ENCODE assay signal across 31 cellular contexts in the genomic region with DNA sequence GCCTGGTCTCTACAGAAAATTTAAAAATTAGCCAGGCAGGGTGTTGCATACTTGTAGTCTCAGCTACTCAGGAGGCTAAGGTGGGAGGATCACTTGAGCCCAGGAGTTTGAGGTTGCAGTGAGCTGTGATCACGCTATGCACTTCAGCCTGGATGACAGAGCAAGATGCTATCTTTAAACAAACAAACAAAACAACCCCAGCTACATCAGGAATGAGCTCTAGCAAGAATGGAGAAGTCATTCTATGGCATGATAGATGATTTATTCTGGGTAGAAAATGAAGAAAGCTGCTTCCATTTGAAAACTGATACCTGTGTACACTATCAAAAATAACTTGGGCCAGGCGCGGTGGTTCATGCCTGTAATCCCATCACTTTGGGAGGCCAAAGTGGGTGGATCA. TPM values are rescaled to one million over a fixed set of nuclear protein-coding genes. Genes with fewer than 3 reads are reported as not detected.
"Had no signal": no experiment of that assay in that cellular context is flagged by ENCODE, and none has a peak within 500 bp of the region (broad histone marks: within the 10 kb centered on the region; RNA-seq: fewer than 3 reads in every experiment).

No MANE protein-coding gene starts in this region.

- H3K27me3 ChIP-seq: ascending aorta, breast epithelium, cardiac muscle cell, foreskin keratinocyte had no signal

- ATAC-seq: activated CD8-positive, alpha-beta memory T cell treated with anti-CD3 and anti-CD28 coated beads, Interleukin-2, amount 10 ng/mL, durations not matched to agents 7 days and 5 days; activated CD8-positive, alpha-beta T cell treated with anti-CD3 and anti-CD28 coated beads, Interleukin-2, amount 10 ng/mL, durations not matched to agents 7 days and 5 days; activated naive CD8-positive, alpha-beta T cell treated with anti-CD3 and anti-CD28 coated beads, Interleukin-2, amount 50 U/mL, for 24 hours; esophagus mucosa; foreskin keratinocyte; WTC11 had no signal

- H3K36me3 ChIP-seq: ascending aorta, breast epithelium, cardiac muscle cell had no signal

- H3K4me1 ChIP-seq: ascending aorta, breast epithelium had no signal

- H3K9me3 Mint-ChIP-seq: activated CD4-positive, alpha-beta memory T cell treated with anti-CD3 and anti-CD28 coated beads for 36 hours; activated naive CD4-positive, alpha-beta T cell treated with anti-CD3 and anti-CD28 coated beads for 36 hours; activated naive CD4-positive, alpha-beta T cell treated with anti-CD3 and anti-CD28 coated beads, Interleukin-2, amount 50 U/mL, for 24 hours; activated naive CD8-positive, alpha-beta T cell treated with anti-CD3 and anti-CD28 coated beads for 36 hours; activated naive CD8-positive, alpha-beta T cell treated with anti-CD3 and anti-CD28 coated beads, Interleukin-2, amount 50 U/mL, for 24 hours; activated T-helper 1 cell treated with anti-CD3 and anti-CD28 coated beads, Interleukin-12 subunit alpha, Interleukin-12 subunit beta, Interleukin-2, Interleukin-4 antibody, amounts not matched to agents 30 ng/mL and 10 ng/mL and 1 ng/mL, durations not matched to agents 14 hours and 24 hours and 36 hours; activated T-helper 2 cell treated with anti-CD3 and anti-CD28 coated beads, Interferon-gamma antibody, Interleukin-2, Interleukin-4, amounts not matched to agents 10 μg/mL and 5 μg/mL and 100 μg/mL, durations not matched to agents 14 hours and 24 hours and 36 hours; dendritic cell treated with granulocyte-macrophage colony-stimulating factor and Interleukin-4, amounts not matched to agents 40 ng/mL and 50 ng/mL, for 4 days; endodermal cell; WTC11 had no signal

- H3K27ac ChIP-seq: ascending aorta, breast epithelium, cardiac muscle cell, coronary artery, dorsolateral prefrontal cortex, foreskin keratinocyte had no signal

- DNase-seq: activated CD4-positive, alpha-beta memory T cell treated with anti-CD3 and anti-CD28 coated beads for 36 hours; activated CD4-positive, alpha-beta T cell treated with anti-CD3 and anti-CD28 coated beads for 1 hour; activated CD4-positive, alpha-beta T cell treated with anti-CD3 and anti-CD28 coated beads for 48 hours; activated CD8-positive, alpha-beta memory T cell treated with anti-CD3 and anti-CD28 coated beads, Interleukin-2, amount 10 ng/mL, durations not matched to agents 7 days and 5 days; activated CD8-positive, alpha-beta memory T cell treated with anti-CD3 and anti-CD28 coated beads, Interleukin-2, amount 50 U/mL, for 4 hours; activated CD8-positive, alpha-beta T cell treated with anti-CD3 and anti-CD28 coated beads, Interleukin-2, amount 10 ng/mL, durations not matched to agents 7 days and 5 days; activated effector memory CD4-positive, alpha-beta T cell treated with anti-CD3 and anti-CD28 coated beads, Interleukin-2, amount 50 U/mL, for 16 hours; activated naive CD4-positive, alpha-beta T cell treated with anti-CD3 and anti-CD28 coated beads for 36 hours; activated naive CD8-positive, alpha-beta T cell treated with anti-CD3 and anti-CD28 coated beads for 36 hours; activated naive CD8-positive, alpha-beta T cell treated with anti-CD3 and anti-CD28 coated beads, Interleukin-2, amount 50 U/mL, for 24 hours; activated T-cell treated with anti-CD3 and anti-CD28 coated beads, Interleukin-2, amount 50 U/mL, for 1 hour; activated T-cell treated with anti-CD3 and anti-CD28 coated beads, Interleukin-2, amount 50 U/mL, for 48 hours; central memory CD4-positive, alpha-beta T cell; dorsolateral prefrontal cortex; effector memory CD4-positive, alpha-beta T cell; endodermal cell; foreskin keratinocyte; head of caudate nucleus; hippocampal formation; T-helper 2 cell had no signal

- H3K4me1 Mint-ChIP-seq: activated CD8-positive, alpha-beta memory T cell treated with anti-CD3 and anti-CD28 coated beads, Interleukin-2, amount 10 ng/mL, durations not matched to agents 7 days and 5 days; activated naive CD4-positive, alpha-beta T cell treated with anti-CD3 and anti-CD28 coated beads, Interleukin-2, amount 50 U/mL, for 24 hours had no signal

- H3K36me3 Mint-ChIP-seq: activated CD4-positive, alpha-beta memory T cell treated with anti-CD3 and anti-CD28 coated beads for 36 hours; activated CD8-positive, alpha-beta memory T cell treated with anti-CD3 and anti-CD28 coated beads, Interleukin-2, amount 10 ng/mL, durations not matched to agents 7 days and 5 days; activated naive CD4-positive, alpha-beta T cell treated with anti-CD3 and anti-CD28 coated beads, Interleukin-2, amount 50 U/mL, for 24 hours; activated naive CD8-positive, alpha-beta T cell treated with anti-CD3 and anti-CD28 coated beads for 36 hours; brain; WTC11 had no signal

- H3K4me3 Mint-ChIP-seq: activated CD4-positive, alpha-beta memory T cell treated with anti-CD3 and anti-CD28 coated beads for 36 hours; activated CD8-positive, alpha-beta memory T cell treated with anti-CD3 and anti-CD28 coated beads, Interleukin-2, amount 10 ng/mL, durations not matched to agents 7 days and 5 days; activated CD8-positive, alpha-beta T cell treated with anti-CD3 and anti-CD28 coated beads, Interleukin-2, amount 10 ng/mL, durations not matched to agents 7 days and 5 days; activated naive CD4-positive, alpha-beta T cell treated with anti-CD3 and anti-CD28 coated beads for 36 hours; activated naive CD4-positive, alpha-beta T cell treated with anti-CD3 and anti-CD28 coated beads, Interleukin-2, amount 50 U/mL, for 24 hours; activated naive CD8-positive, alpha-beta T cell treated with anti-CD3 and anti-CD28 coated beads for 36 hours; activated naive CD8-positive, alpha-beta T cell treated with anti-CD3 and anti-CD28 coated beads, Interleukin-2, amount 50 U/mL, for 24 hours; activated T-helper 1 cell treated with anti-CD3 and anti-CD28 coated beads, Interleukin-12 subunit alpha, Interleukin-12 subunit beta, Interleukin-2, Interleukin-4 antibody, amounts not matched to agents 30 ng/mL and 10 ng/mL and 1 ng/mL, durations not matched to agents 14 hours and 24 hours and 36 hours; brain; dendritic cell treated with granulocyte-macrophage colony-stimulating factor and Interleukin-4, amounts not matched to agents 40 ng/mL and 50 ng/mL, for 4 days; endodermal cell; WTC11 had no signal

- H3K9me3 ChIP-seq: ascending aorta, breast epithelium had no signal

- H3K27ac Mint-ChIP-seq: activated CD4-positive, alpha-beta memory T cell treated with anti-CD3 and anti-CD28 coated beads for 36 hours; activated CD8-positive, alpha-beta memory T cell treated with anti-CD3 and anti-CD28 coated beads, Interleukin-2, amount 10 ng/mL, durations not matched to agents 7 days and 5 days; activated CD8-positive, alpha-beta T cell treated with anti-CD3 and anti-CD28 coated beads, Interleukin-2, amount 10 ng/mL, durations not matched to agents 7 days and 5 days; activated naive CD4-positive, alpha-beta T cell treated with anti-CD3 and anti-CD28 coated beads for 36 hours; activated naive CD4-positive, alpha-beta T cell treated with anti-CD3 and anti-CD28 coated beads, Interleukin-2, amount 50 U/mL, for 24 hours; activated naive CD8-positive, alpha-beta T cell treated with anti-CD3 and anti-CD28 coated beads for 36 hours; activated naive CD8-positive, alpha-beta T cell treated with anti-CD3 and anti-CD28 coated beads, Interleukin-2, amount 50 U/mL, for 24 hours; activated T-helper 1 cell treated with anti-CD3 and anti-CD28 coated beads, Interleukin-12 subunit alpha, Interleukin-12 subunit beta, Interleukin-2, Interleukin-4 antibody, amounts not matched to agents 30 ng/mL and 10 ng/mL and 1 ng/mL, durations not matched to agents 14 hours and 24 hours and 36 hours; activated T-helper 2 cell treated with anti-CD3 and anti-CD28 coated beads, Interferon-gamma antibody, Interleukin-2, Interleukin-4, amounts not matched to agents 10 μg/mL and 5 μg/mL and 100 μg/mL, durations not matched to agents 14 hours and 24 hours and 36 hours; brain; dendritic cell treated with granulocyte-macrophage colony-stimulating factor and Interleukin-4, amounts not matched to agents 40 ng/mL and 50 ng/mL, for 4 days; endodermal cell; WTC11 had no signal

- H3K4me3 ChIP-seq: ascending aorta, breast epithelium, cardiac muscle cell, coronary artery, dorsolateral prefrontal cortex had no signal

RNA-seq across cellular contexts. Expression of a gene that starts 15.8 kb away (rescaled TPM):
- total RNA-seq: ascending aorta had no signal
